20 cellular contexts compared by ENCODE assay signal in genomic region chr7:134452419-134452827, GRCh38. TPM values are rescaled to one million over a fixed set of nuclear protein-coding genes. Genes with fewer than 3 reads are reported as not detected.
DNase-seq lines count a peak whose midpoint lies in the region; ATAC-seq and TF ChIP-seq lines count a peak whose summit lies in the region.
"Had no signal": no experiment of that assay in that cellular context is flagged by ENCODE, and none has a peak within 500 bp of the region (broad histone marks: within the 10 kb centered on the region; RNA-seq: fewer than 3 reads in every experiment).

No MANE protein-coding gene starts in this region.

- no peak overlapping the region for H3K4me3 Mint-ChIP-seq in osteocyte (ENCODE audit: unreplicated experiment)
- no peak overlapping the region for H3K4me3 Mint-ChIP-seq in T-helper 2 cell treated with Interferon-gamma antibody and Interleukin-4, amounts not matched to agents 5 μg/mL and 100 μg/mL, for 36 hours

- TF ChIP-seq CTCF in AG04450 (IDR thresholded peaks at IDR 0.05; ENCODE audit: low read depth, low read length) (no peak), heart right ventricle (IDR thresholded peaks at IDR 0.05) (no peak), osteocyte (IDR thresholded peaks at IDR 0.05) (no peak)

- peak overlapping the region; percentile 57 for H3K27ac Mint-ChIP-seq in osteocyte (ENCODE audit: unreplicated experiment)
- no peak overlapping the region for H3K27ac Mint-ChIP-seq in T-helper 2 cell treated with Interferon-gamma antibody and Interleukin-4, amounts not matched to agents 5 μg/mL and 100 μg/mL, for 36 hours

- CTCF ChIA-PET in AG04450 (lab: Charles Lee): interaction anchor here (0.9 to 2.4 kb wide), 3 partner anchors 20 to 28 kb away, joined by 3 to 16 read pairs (median 4); no protein-coding TSS in a partner anchor

- H3K27me3 ChIP-seq in AG04450 (ENCODE audit: control insufficient read depth, insufficient read depth, low read length) (no peaks in the 10 kb centered on the region), heart right ventricle (no peaks in the 10 kb centered on the region)

- H3K4me1 Mint-ChIP-seq in osteocyte (ENCODE audit: unreplicated experiment): peaks cover 24% of the 10 kb centered on the region
- peaks cover 25% of the 10 kb centered on the region for H3K4me1 Mint-ChIP-seq in T-helper 2 cell treated with Interferon-gamma antibody and Interleukin-4, amounts not matched to agents 5 μg/mL and 100 μg/mL, for 36 hours (ENCODE audit: low read depth)

- H3K4me1 ChIP-seq in heart right ventricle: peaks cover 24 to 79% (median 64%) of the 10 kb centered on the region in 9 donors
- H3K4me1 ChIP-seq: parathyroid adenoma had no signal

- H3K36me3 ChIP-seq in heart right ventricle: peaks cover 0 to 60% (median 25%) of the 10 kb centered on the region in 9 donors

- peaks cover 16% of the 10 kb centered on the region for H3K36me3 Mint-ChIP-seq in osteocyte (ENCODE audit: unreplicated experiment)
- peaks cover 28% of the 10 kb centered on the region for H3K36me3 Mint-ChIP-seq in T-helper 2 cell treated with Interferon-gamma antibody and Interleukin-4, amounts not matched to agents 5 μg/mL and 100 μg/mL, for 36 hours (ENCODE audit: low read depth)

- H3K4me3 ChIP-seq in AG04450 (ENCODE audit: low read depth, low read length): no peak overlapping the region
- H3K4me3 ChIP-seq in heart right ventricle: peak overlapping the region in 1 of 10 donors; percentile 27

- H3K9me3 ChIP-seq in AG04450 (ENCODE audit: control insufficient read depth, insufficient read depth, low read length) (no peaks in the 10 kb centered on the region; the same call in 1 of the 2 replicates), heart right ventricle (no peaks in the 10 kb centered on the region)

- intact Hi-C loops in heart right ventricle (cut with DNase I): no loop called here

- no peaks in the 10 kb centered on the region for H3K9me3 Mint-ChIP-seq in osteocyte (ENCODE audit: unreplicated experiment)
- H3K9me3 Mint-ChIP-seq in T-helper 2 cell treated with Interferon-gamma antibody and Interleukin-4, amounts not matched to agents 5 μg/mL and 100 μg/mL, for 36 hours: no peaks in the 10 kb centered on the region

- ATAC-seq in heart right ventricle (peak in 7 of 8 donors; percentile 30 to 68 (median 42)), HG03469 (IDR thresholded peaks at IDR 0.05; ENCODE audit: unreplicated experiment) (no peak)

- 68 to 78% methylated on average over 5 of the region's 5 CpGs for WGBS in heart right ventricle, 2 donors

- H3K27ac ChIP-seq in AG04450 (ENCODE audit: low read depth, low read length) (peak overlapping the region; percentile 57), heart right ventricle (peak overlapping the region in 9 of 10 donors; percentile 33 to 69 (median 61))
- H3K27ac ChIP-seq: HL-60, KMS-11, parathyroid adenoma, VCaP had no signal

- no peak for DNase-seq in AG04450 (ENCODE audit: low read depth, low spot score)
- DNase-seq in RPMI7951 (ENCODE audit: low read depth): peak; percentile 93
- DNase-seq in heart right ventricle: peak in 1 of 2 donors; percentile 41
- no peak for DNase-seq in osteocyte (ENCODE audit: extremely low spot score, unreplicated experiment)
- no peak for DNase-seq in T-helper 2 cell treated with Interferon-gamma antibody and Interleukin-4, amounts not matched to agents 5 μg/mL and 100 μg/mL, for 36 hours (ENCODE audit: low spot score)
- no peak for DNase-seq in D341Med (ENCODE audit: low spot score)
- DNase-seq in NCI-H345 (lab: John Stamatoyannopoulos, UW): no peak
- DNase-seq: activated gamma-delta T cell; COR-L47; GDM1; HCEC 1CT; mesendoderm; NCI-H1436 treated with DMSO at 0.1 percent for 48 hours; NCI-H446; stimulated activated CD4-positive, alpha-beta T cell treated with anti-CD3 and anti-CD28 coated beads, Interleukin-15, amount 100 ng/mL, for 24 hours had no signal

- POLR2A ChIA-PET in AG04450 (lab: Yijun Ruan, JAX): interaction anchor here (1.2 kb wide), 1 partner anchor 20 kb away, joined by 4 read pairs; no protein-coding TSS in a partner anchor

- no peaks in the 10 kb centered on the region for H3K27me3 Mint-ChIP-seq in osteocyte (ENCODE audit: unreplicated experiment)
- H3K27me3 Mint-ChIP-seq in T-helper 2 cell treated with Interferon-gamma antibody and Interleukin-4, amounts not matched to agents 5 μg/mL and 100 μg/mL, for 36 hours (ENCODE audit: low read depth): no peaks in the 10 kb centered on the region

RNA-seq across cellular contexts. Expression of gene AKR1B1, which starts 6.5 kb away (rescaled TPM):
- polyA plus RNA-seq in AG04450 (2011; rRNA removed): 337 and 347 TPM in 2 replicates
- 114 and 133 TPM in 2 replicates for polyA minus RNA-seq in AG04450 (2011; rRNA and poly(A)+ RNA removed)
- 353 and 358 TPM in 2 replicates for total RNA-seq in RPMI7951 (2014; rRNA removed; shearing (Covaris generic))
- 100 to 1,000 TPM; 128 to 231 (median 181) TPM for total RNA-seq in heart right ventricle
- polyA plus RNA-seq in heart right ventricle: 100 to 1,000 TPM in 1 of 2 donors, 10 to 100 TPM in 1; 96.6 to 317 TPM
- total RNA-seq in osteocyte: 59.4 and 61.8 TPM in 2 replicates
